Comparison of ENCODE assay signal across 37 cellular contexts in the genomic region with DNA sequence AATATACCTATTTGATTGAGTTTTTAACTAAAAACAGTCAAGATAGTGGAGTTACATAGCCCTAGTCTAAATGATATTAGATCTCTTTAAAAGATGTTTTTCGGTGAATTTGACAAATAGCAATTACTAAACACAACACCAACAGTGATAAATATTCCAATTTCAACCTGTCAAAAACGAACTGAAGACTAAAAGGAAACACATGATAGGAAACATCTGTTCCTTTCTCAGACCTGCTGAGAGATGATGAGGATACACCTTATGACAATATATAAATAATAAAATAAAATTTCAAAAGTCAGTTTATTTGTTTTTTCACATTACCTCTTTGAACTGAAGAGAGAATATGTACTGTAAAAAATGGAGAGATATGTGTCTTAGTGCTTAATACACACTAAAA.
"Had no signal": no experiment of that assay in that cellular context is flagged by ENCODE, and none has a peak within 500 bp of the region (broad histone marks: within the 10 kb centered on the region; RNA-seq: fewer than 3 reads in every experiment).

No MANE protein-coding gene starts in this region.

- H3K27ac ChIP-seq: ascending aorta, cardiac muscle cell, VCaP had no signal

- H3K36me3 ChIP-seq: ascending aorta, cardiac muscle cell had no signal

- H3K4me1 ChIP-seq: ascending aorta had no signal

- H3K4me3 Mint-ChIP-seq: activated B cell treated with CpG ODN at 0.5 μM for 24 hours; activated CD4-positive, alpha-beta memory T cell treated with anti-CD3 and anti-CD28 coated beads for 36 hours; activated CD4-positive, alpha-beta T cell treated with anti-CD3 and anti-CD28 coated beads, Interleukin-2, amount 10 ng/mL, durations not matched to agents 24 days and 14 days; activated CD8-positive, alpha-beta T cell treated with anti-CD3 and anti-CD28 coated beads for 36 hours; activated naive CD4-positive, alpha-beta T cell treated with anti-CD3 and anti-CD28 coated beads, Interleukin-2, amount 10 ng/mL, durations not matched to agents 7 days and 5 days; activated naive CD4-positive, alpha-beta T cell treated with anti-CD3 and anti-CD28 coated beads, Interleukin-2, amount 50 U/mL, for 24 hours; activated naive CD8-positive, alpha-beta T cell; activated naive CD8-positive, alpha-beta T cell treated with anti-CD3 and anti-CD28 coated beads, Interleukin-2, amount 10 ng/mL, durations not matched to agents 7 days and 5 days; activated naive CD8-positive, alpha-beta T cell treated with anti-CD3 and anti-CD28 coated beads, Interleukin-2, amount 50 U/mL, for 24 hours; activated T-cell treated with anti-CD3 and anti-CD28 coated beads, Interleukin-2, amount 50 U/mL, for 4 hours; brain; central memory CD8-positive, alpha-beta T cell; T-helper 1 cell treated with Interleukin-12 subunit alpha and Interleukin-12 subunit beta and Interleukin-4 antibody, amounts not matched to agents 30 μg/mL and 1 μg/mL, for 36 hours; T-helper 2 cell treated with Interferon-gamma antibody and Interleukin-4, amounts not matched to agents 5 μg/mL and 100 μg/mL, for 36 hours had no signal

- DNase-seq: activated B cell treated with CpG ODN at 0.5 μM for 24 hours; activated CD4-positive, alpha-beta memory T cell treated with anti-CD3 and anti-CD28 coated beads for 36 hours; activated CD4-positive, alpha-beta T cell treated with anti-CD3 and anti-CD28 coated beads for 4 hours; activated CD4-positive, alpha-beta T cell treated with anti-CD3 and anti-CD28 coated beads, Interleukin-2, amount 10 ng/mL, durations not matched to agents 24 days and 14 days; activated CD4-positive, alpha-beta T cell treated with anti-CD3 and anti-CD28 coated beads, Interleukin-2, amount 50 U/mL, for 1 hour; activated CD4-positive, alpha-beta T cell treated with anti-CD3 and anti-CD28 coated beads, Interleukin-2, amount 50 U/mL, for 4 hours; activated CD4-positive, CD25-positive, alpha-beta regulatory T cell treated with anti-CD3 and anti-CD28 coated beads, Interleukin-2, amount 50 U/mL, for 72 hours; activated CD8-positive, alpha-beta memory T cell treated with anti-CD3 and anti-CD28 coated beads, Interleukin-2, amount 50 U/mL, for 4 hours; activated CD8-positive, alpha-beta T cell treated with anti-CD3 and anti-CD28 coated beads for 36 hours; activated effector memory CD4-positive, alpha-beta T cell treated with Interleukin-2 at 50 U/mL for 16 hours; activated gamma-delta T cell; activated naive CD4-positive, alpha-beta T cell treated with anti-CD3 and anti-CD28 coated beads, Interleukin-2, amount 10 ng/mL, durations not matched to agents 7 days and 5 days; activated naive CD4-positive, alpha-beta T cell treated with Interleukin-2 at 50 U/mL for 16 hours; activated naive CD8-positive, alpha-beta T cell treated with anti-CD3 and anti-CD28 coated beads, Interleukin-2, amount 10 ng/mL, durations not matched to agents 7 days and 5 days; activated naive CD8-positive, alpha-beta T cell treated with anti-CD3 and anti-CD28 coated beads, Interleukin-2, amount 50 U/mL, for 24 hours; activated T-cell treated with anti-CD3 and anti-CD28 coated beads for 4 hours; activated T-cell treated with anti-CD3 and anti-CD28 coated beads, Interleukin-2, amount 50 U/mL, for 1 hour; activated T-cell treated with anti-CD3 and anti-CD28 coated beads, Interleukin-2, amount 50 U/mL, for 4 hours; amygdala; anterior cingulate cortex; caudate nucleus; cerebellar nuclear complex; T-helper 1 cell; T-helper 2 cell; T-helper 9 cell had no signal

- H3K4me3 ChIP-seq: ascending aorta, cardiac muscle cell had no signal

- H3K27me3 ChIP-seq: ascending aorta, cardiac muscle cell had no signal

- FAIRE-seq: bronchial epithelial cell, TTC549 had no signal

- H3K27ac Mint-ChIP-seq: activated B cell treated with CpG ODN at 0.5 μM for 24 hours; activated CD4-positive, alpha-beta memory T cell treated with anti-CD3 and anti-CD28 coated beads for 36 hours; activated CD4-positive, alpha-beta T cell treated with anti-CD3 and anti-CD28 coated beads, Interleukin-2, amount 10 ng/mL, durations not matched to agents 24 days and 14 days; activated CD8-positive, alpha-beta T cell treated with anti-CD3 and anti-CD28 coated beads for 36 hours; activated naive CD4-positive, alpha-beta T cell treated with anti-CD3 and anti-CD28 coated beads, Interleukin-2, amount 10 ng/mL, durations not matched to agents 7 days and 5 days; activated naive CD4-positive, alpha-beta T cell treated with anti-CD3 and anti-CD28 coated beads, Interleukin-2, amount 50 U/mL, for 24 hours; activated naive CD8-positive, alpha-beta T cell; activated naive CD8-positive, alpha-beta T cell treated with anti-CD3 and anti-CD28 coated beads, Interleukin-2, amount 10 ng/mL, durations not matched to agents 7 days and 5 days; activated naive CD8-positive, alpha-beta T cell treated with anti-CD3 and anti-CD28 coated beads, Interleukin-2, amount 50 U/mL, for 24 hours; activated T-helper 2 cell treated with anti-CD3 and anti-CD28 coated beads, Interferon-gamma antibody, Interleukin-2, Interleukin-4, amounts not matched to agents 10 μg/mL and 5 μg/mL and 100 μg/mL, durations not matched to agents 14 hours and 24 hours and 36 hours; brain; T-helper 1 cell treated with Interleukin-12 subunit alpha and Interleukin-12 subunit beta and Interleukin-4 antibody, amounts not matched to agents 30 μg/mL and 1 μg/mL, for 36 hours; T-helper 2 cell treated with Interferon-gamma antibody and Interleukin-4, amounts not matched to agents 5 μg/mL and 100 μg/mL, for 36 hours had no signal

- H3K36me3 Mint-ChIP-seq: activated CD4-positive, alpha-beta memory T cell treated with anti-CD3 and anti-CD28 coated beads for 36 hours; activated naive CD4-positive, alpha-beta T cell treated with anti-CD3 and anti-CD28 coated beads, Interleukin-2, amount 10 ng/mL, durations not matched to agents 7 days and 5 days; activated naive CD4-positive, alpha-beta T cell treated with anti-CD3 and anti-CD28 coated beads, Interleukin-2, amount 50 U/mL, for 24 hours; activated naive CD8-positive, alpha-beta T cell; activated naive CD8-positive, alpha-beta T cell treated with anti-CD3 and anti-CD28 coated beads, Interleukin-2, amount 10 ng/mL, durations not matched to agents 7 days and 5 days; brain had no signal

- H3K4me1 Mint-ChIP-seq: activated B cell treated with CpG ODN at 0.5 μM for 24 hours; activated CD4-positive, alpha-beta T cell treated with anti-CD3 and anti-CD28 coated beads, Interleukin-2, amount 10 ng/mL, durations not matched to agents 24 days and 14 days; activated naive CD4-positive, alpha-beta T cell treated with anti-CD3 and anti-CD28 coated beads, Interleukin-2, amount 10 ng/mL, durations not matched to agents 7 days and 5 days; activated naive CD4-positive, alpha-beta T cell treated with anti-CD3 and anti-CD28 coated beads, Interleukin-2, amount 50 U/mL, for 24 hours; activated naive CD8-positive, alpha-beta T cell treated with anti-CD3 and anti-CD28 coated beads, Interleukin-2, amount 10 ng/mL, durations not matched to agents 7 days and 5 days; activated naive CD8-positive, alpha-beta T cell treated with anti-CD3 and anti-CD28 coated beads, Interleukin-2, amount 50 U/mL, for 24 hours; brain; central memory CD8-positive, alpha-beta T cell had no signal

- ATAC-seq: activated CD8-positive, alpha-beta T cell treated with anti-CD3 and anti-CD28 coated beads for 36 hours; activated naive CD8-positive, alpha-beta T cell treated with anti-CD3 and anti-CD28 coated beads, Interleukin-2, amount 50 U/mL, for 24 hours; activated T-cell treated with anti-CD3 and anti-CD28 coated beads, Interleukin-2, amount 50 U/mL, for 4 hours had no signal

- H3K27me3 Mint-ChIP-seq: activated B cell treated with CpG ODN at 0.5 μM for 24 hours; activated CD4-positive, alpha-beta memory T cell treated with anti-CD3 and anti-CD28 coated beads for 36 hours; activated CD4-positive, alpha-beta T cell treated with anti-CD3 and anti-CD28 coated beads, Interleukin-2, amount 10 ng/mL, durations not matched to agents 24 days and 14 days; activated CD8-positive, alpha-beta T cell treated with anti-CD3 and anti-CD28 coated beads for 36 hours; activated naive CD4-positive, alpha-beta T cell treated with anti-CD3 and anti-CD28 coated beads, Interleukin-2, amount 10 ng/mL, durations not matched to agents 7 days and 5 days; activated naive CD4-positive, alpha-beta T cell treated with anti-CD3 and anti-CD28 coated beads, Interleukin-2, amount 50 U/mL, for 24 hours; activated naive CD8-positive, alpha-beta T cell; activated naive CD8-positive, alpha-beta T cell treated with anti-CD3 and anti-CD28 coated beads, Interleukin-2, amount 10 ng/mL, durations not matched to agents 7 days and 5 days; activated naive CD8-positive, alpha-beta T cell treated with anti-CD3 and anti-CD28 coated beads, Interleukin-2, amount 50 U/mL, for 24 hours; brain; central memory CD8-positive, alpha-beta T cell had no signal

- H3K9me3 ChIP-seq: ascending aorta had no signal

- H3K9me3 Mint-ChIP-seq: activated B cell treated with CpG ODN at 0.5 μM for 24 hours; activated CD4-positive, alpha-beta T cell treated with anti-CD3 and anti-CD28 coated beads, Interleukin-2, amount 10 ng/mL, durations not matched to agents 24 days and 14 days; activated CD8-positive, alpha-beta T cell treated with anti-CD3 and anti-CD28 coated beads for 36 hours; activated naive CD4-positive, alpha-beta T cell treated with anti-CD3 and anti-CD28 coated beads, Interleukin-2, amount 10 ng/mL, durations not matched to agents 7 days and 5 days; activated T-helper 2 cell treated with anti-CD3 and anti-CD28 coated beads, Interferon-gamma antibody, Interleukin-2, Interleukin-4, amounts not matched to agents 10 μg/mL and 5 μg/mL and 100 μg/mL, durations not matched to agents 14 hours and 24 hours and 36 hours; T-helper 1 cell treated with Interleukin-12 subunit alpha and Interleukin-12 subunit beta and Interleukin-4 antibody, amounts not matched to agents 30 μg/mL and 1 μg/mL, for 36 hours; T-helper 2 cell treated with Interferon-gamma antibody and Interleukin-4, amounts not matched to agents 5 μg/mL and 100 μg/mL, for 36 hours had no signal
